In genomic region chr1:26471201-26471497, GRCh38 we compare ENCODE assay signal across 8 cellular contexts. TPM values are rescaled to one million over a fixed set of nuclear protein-coding genes. Genes with fewer than 3 reads are reported as not detected.
DNase-seq lines count a peak whose midpoint lies in the region; ATAC-seq and TF ChIP-seq lines count a peak whose summit lies in the region.

No MANE protein-coding gene starts in this region.

- H3K36me3 ChIP-seq in DND-41 (ENCODE audit: insufficient read depth, low read length) (peaks cover 59% of the 10 kb centered on the region), neuronal stem cell (replicated peaks in 1 of 2; ENCODE audit: control insufficient read depth in 2 of 2, insufficient read depth in 2 of 2, low read length in 2 of 2) (peaks cover 28 to 70% of the 10 kb centered on the region in 2 donors)

- H3K9me3 ChIP-seq in DND-41 (ENCODE audit: insufficient read depth, low read length, severe bottlenecking) (no peaks in the 10 kb centered on the region), neuronal stem cell (replicated peaks in 1 of 2; ENCODE audit: control insufficient read depth in 2 of 2, insufficient read depth in 1 of 2, low read depth in 1 of 2, low read length in 2 of 2) (no peaks in the 10 kb centered on the region)

- H3K27ac ChIP-seq in DND-41 (ENCODE audit: low read length) (peak overlapping the region; percentile 90), coronary artery (peak overlapping the region in 1 of 2 donors; percentile 98), neuronal stem cell (replicated peaks; ENCODE audit: low read length) (no peak overlapping the region), foreskin keratinocyte (no peak overlapping the region)

- H4K8ac ChIP-seq in neuronal stem cell (ENCODE audit: low read depth, low read length) = no peak overlapping the region

- H3K4ac ChIP-seq in neuronal stem cell (ENCODE audit: low read length) = no peak overlapping the region

- TF ChIP-seq CTCF in DND-41 (IDR thresholded peaks at IDR 0.05; ENCODE audit: borderline replicate concordance, extremely low read depth, low read length, poor library complexity, severe bottlenecking) = no peak
- no peak for TF ChIP-seq CTCF in coronary artery (IDR thresholded peaks at IDR 0.05)
- TF ChIP-seq CTCF in foreskin keratinocyte (conservative IDR thresholded peaks at IDR 0.05) = no peak

- peak overlapping the region; percentile 83 for H3K4me2 ChIP-seq in DND-41 (ENCODE audit: insufficient read depth, low read length)
- H3K4me2 ChIP-seq in neuronal stem cell (ENCODE audit: insufficient read depth, low read length, poor library complexity, severe bottlenecking) = peak overlapping the region; percentile 95

- H3K9ac ChIP-seq in DND-41 (ENCODE audit: low read depth, low read length) = peak overlapping the region; percentile 100
- peak overlapping the region; percentile 46 for H3K9ac ChIP-seq in neuronal stem cell (ENCODE audit: low read depth, low read length, poor library complexity)

- peaks cover 2% of the 10 kb centered on the region for H3K79me1 ChIP-seq in neuronal stem cell (ENCODE audit: low read depth, low read length)

- no CpG with 5 or more reads among the region's 5 CpGs for WGBS in neuronal stem cell (ENCODE audit: extremely low coverage in 2 of 2, insufficient read length in 2 of 2, insufficient replicate concordance in 1 of 2), 2 donors

- peak overlapping the region; percentile 59 for H3K14ac ChIP-seq in neuronal stem cell (ENCODE audit: low read length)

- H2BK12ac ChIP-seq in neuronal stem cell (ENCODE audit: low read length) = no peak overlapping the region

- H3K4me3 ChIP-seq in DND-41 (ENCODE audit: low read depth in 1 of 2, low read length in 2 of 2) = peak overlapping the region; percentile 44 to 72; a peak in 3 of 4 replicates
- H3K4me3 ChIP-seq in coronary artery = peak overlapping the region; percentile 86
- H3K4me3 ChIP-seq in neuronal stem cell (ENCODE audit: low read length in 2 of 2) = peak overlapping the region; percentile 63 to 78

- peak overlapping the region; percentile 44 for H3K18ac ChIP-seq in neuronal stem cell (ENCODE audit: low read length)

- H3K23ac ChIP-seq in neuronal stem cell (ENCODE audit: low read depth, low read length, poor library complexity) = peak overlapping the region; percentile 62

- H3K27me3 ChIP-seq in DND-41 (ENCODE audit: insufficient read depth, low read length, poor library complexity) (no peaks in the 10 kb centered on the region), neuronal stem cell (ENCODE audit: control insufficient read depth in 3 of 3, insufficient read depth in 3 of 3, low read depth in 1 of 3, low read length in 3 of 3) (no peaks in the 10 kb centered on the region), foreskin keratinocyte (no peaks in the 10 kb centered on the region)

- H3K79me2 ChIP-seq in DND-41 (ENCODE audit: insufficient read depth, low read length) = peaks cover 49% of the 10 kb centered on the region

- H4K91ac ChIP-seq in neuronal stem cell (ENCODE audit: low read depth, low read length, poor library complexity) = no peak overlapping the region

- no peak overlapping the region for H2BK15ac ChIP-seq in neuronal stem cell (ENCODE audit: low read length)

- H2BK120ac ChIP-seq in neuronal stem cell (ENCODE audit: low read depth, low read length) = no peak overlapping the region

- H3K4me1 ChIP-seq in DND-41 (ENCODE audit: insufficient read depth, low read length) = peaks cover 49% of the 10 kb centered on the region
- peaks cover 19 to 39% of the 10 kb centered on the region in 2 donors for H3K4me1 ChIP-seq in neuronal stem cell (ENCODE audit: control insufficient read depth in 2 of 2, insufficient read depth in 1 of 2, low read depth in 1 of 2, low read length in 2 of 2)
- peaks cover 19% of the 10 kb centered on the region for H3K4me1 ChIP-seq in foreskin keratinocyte

- ATAC-seq in DND-41 (ENCODE audit: insufficient read depth, low read depth) (no peak), foreskin keratinocyte (no peak), GM19455 (IDR thresholded peaks at IDR 0.05; ENCODE audit: unreplicated experiment) (no peak)

- DNase-seq in DND-41 (no peak), NCI-H524 treated with DMSO at 0.1 percent for 48 hours (lab: John Stamatoyannopoulos, UW) (peak; percentile 78), coronary artery (ENCODE audit: low spot score) (no peak), neuronal stem cell (ENCODE audit: low spot score) (no peak), midbrain (lab: John Stamatoyannopoulos, UW) (no peak), foreskin keratinocyte (no peak), occipital lobe (lab: John Stamatoyannopoulos, UW) (no peak)

- H4K20me1 ChIP-seq in DND-41 (ENCODE audit: insufficient read depth, low read length) = peaks cover 39% of the 10 kb centered on the region

- no peak overlapping the region for H2BK5ac ChIP-seq in neuronal stem cell (ENCODE audit: low read length)

- H2AFZ ChIP-seq in DND-41 (ENCODE audit: low read depth, low read length) = peak overlapping the region; percentile 69
- peak overlapping the region; percentile 75 for H2AFZ ChIP-seq in neuronal stem cell (ENCODE audit: low read length)

- no peak overlapping the region for H2AK5ac ChIP-seq in neuronal stem cell (ENCODE audit: low read depth, low read length)

RNA-seq across cellular contexts. Expression of gene HMGN2, which starts 1.1 kb away (rescaled TPM):
- 1,368 TPM for polyA plus RNA-seq in neuronal stem cell (2013, experiment 1 of 2)
- polyA plus RNA-seq in neuronal stem cell (2013, experiment 2 of 2) = 1,337 TPM
- 403 and 474 TPM in 2 replicates for total RNA-seq in foreskin keratinocyte
- 515 and 649 TPM in 2 replicates for polyA plus RNA-seq in foreskin keratinocyte
- 228 TPM for total RNA-seq in occipital lobe

RNA-seq across cellular contexts. Expression of gene DHDDS, which starts 39.0 kb away (rescaled TPM):
- polyA plus RNA-seq in neuronal stem cell (2013, experiment 1 of 2) = 20.8 TPM
- polyA plus RNA-seq in neuronal stem cell (2013, experiment 2 of 2) = 20.2 TPM
- total RNA-seq in foreskin keratinocyte (30.0 and 38.0 TPM in 2 replicates), occipital lobe (27.3 TPM)
- polyA plus RNA-seq in foreskin keratinocyte = 28.6 and 28.8 TPM in 2 replicates

RNA-seq across cellular contexts. Expression of gene RPS6KA1, which starts 58.4 kb away (rescaled TPM):
- 22.7 TPM for polyA plus RNA-seq in neuronal stem cell (2013, experiment 1 of 2)
- 22.0 TPM for polyA plus RNA-seq in neuronal stem cell (2013, experiment 2 of 2)
- total RNA-seq in foreskin keratinocyte = 86.4 and 91.6 TPM in 2 replicates
- polyA plus RNA-seq in foreskin keratinocyte = 57.7 and 65.0 TPM in 2 replicates
- 4.2 TPM for total RNA-seq in occipital lobe

Comparison
In these comparisons a context has a peak if more than half of its experiments do, and no peak if none do; other contexts are left out.
1. RNA of gene RPS6KA1, which starts 58.4 kb away (total RNA-seq): 86.4 to 91.6 TPM in foreskin keratinocyte; 4.2 TPM in occipital lobe (single experiment); every median in the first group is over 10 times any median in the second.
2. Peak in every context shown above with its lines, with median percentiles within 50 percentile points of each other: H3K4me3 ChIP-seq.